In genomic region chr22:20748082-20748481, GRCh38 we compare ENCODE assay signal across 26 cellular contexts. TPM values are rescaled to one million over a fixed set of nuclear protein-coding genes. Genes with fewer than 3 reads are reported as not detected.
DNase-seq lines count a peak whose midpoint lies in the region; ATAC-seq and TF ChIP-seq lines count a peak whose summit lies in the region.
"Had no signal": no experiment of that assay in that cellular context is flagged by ENCODE, and none has a peak within 500 bp of the region (broad histone marks: within the 10 kb centered on the region; RNA-seq: fewer than 3 reads in every experiment).

No MANE protein-coding gene starts in this region.

- no peak overlapping the region for H3K4me3 ChIP-seq in upper lobe of left lung
- H3K4me3 ChIP-seq: body of pancreas, spleen, uterus had no signal

- no peak for TF ChIP-seq CTCF in upper lobe of left lung (IDR thresholded peaks at IDR 0.05)

- ATAC-seq in HG02798 (IDR thresholded peaks at IDR 0.05; ENCODE audit: poor library complexity, unreplicated experiment) (peak; percentile 27), T-helper 17 cell (no peak), upper lobe of left lung (ENCODE audit: low FRiP score in 2 of 2) (no peak)
- ATAC-seq: body of pancreas had no signal

- H3K36me3 ChIP-seq in upper lobe of left lung: peaks cover 17 to 97% (median 65%) of the 10 kb centered on the region in 4 donors
- H3K36me3 ChIP-seq: uterus had no signal

- no peaks in the 10 kb centered on the region for H3K27me3 ChIP-seq in layer of hippocampus (ENCODE audit: control insufficient read depth, insufficient read depth, low read length)
- no peaks in the 10 kb centered on the region for H3K27me3 ChIP-seq in upper lobe of left lung
- H3K27me3 ChIP-seq: body of pancreas, spleen, uterus had no signal

- peaks cover 7 to 36% (median 31%) of the 10 kb centered on the region in 4 donors for H3K4me1 ChIP-seq in upper lobe of left lung
- H3K4me1 ChIP-seq: body of pancreas, uterus had no signal

- H3K27me3 Mint-ChIP-seq in T-helper 17 cell: no peaks in the 10 kb centered on the region
- H3K27me3 Mint-ChIP-seq: CD4-positive, CD25-positive, alpha-beta regulatory T cell had no signal

- WGBS in upper lobe of left lung, 2 donors: 92 to 96% methylated on average over 4 to 7 of the region's 7 CpGs

- no peak overlapping the region for H3K4me3 Mint-ChIP-seq in T-helper 17 cell
- H3K4me3 Mint-ChIP-seq: CD4-positive, CD25-positive, alpha-beta regulatory T cell; neural crest cell had no signal

- DNase-seq in T-helper 17 cell: no peak
- no peak for DNase-seq in upper lobe of left lung
- DNase-seq in inferior parietal cortex (ENCODE audit: extremely low spot score): no peak
- DNase-seq in NOMO-1 treated with dmso at 0.1 percent for 144 hours (lab: John Stamatoyannopoulos, UW; ENCODE audit: unreplicated experiment): no peak
- no peak for DNase-seq in NCI-H345 treated with DMSO at 0.1 percent for 48 hours (lab: John Stamatoyannopoulos, UW; ENCODE audit: unreplicated experiment)
- DNase-seq: activated CD4-positive, alpha-beta T cell treated with anti-CD3 and anti-CD28 coated beads for 4 hours; activated CD8-positive, alpha-beta memory T cell treated with anti-CD3 and anti-CD28 coated beads for 24 hours; activated naive CD4-positive, alpha-beta T cell; body of pancreas; CD4-positive, CD25-positive, alpha-beta regulatory T cell; effector CD4-positive, alpha-beta T cell; NCI-H1105; NCI-H2029; NCI-H69; right cardiac atrium; spleen; substantia nigra; uterus had no signal

- peak overlapping the region; percentile 62 for H3K27ac ChIP-seq in layer of hippocampus (ENCODE audit: low read depth, low read length)
- H3K27ac ChIP-seq in upper lobe of left lung: peak overlapping the region in 3 of 4 donors; percentile 47 to 80 (median 61)
- H3K27ac ChIP-seq: body of pancreas had no signal

- no peaks in the 10 kb centered on the region for H3K9me3 ChIP-seq in T-helper 17 cell (ENCODE audit: control insufficient read depth, low read length, poor library complexity, severe bottlenecking)
- H3K9me3 ChIP-seq in upper lobe of left lung: no peaks in the 10 kb centered on the region
- H3K9me3 ChIP-seq: body of pancreas, spleen, uterus had no signal

- H3K36me3 Mint-ChIP-seq in T-helper 17 cell (ENCODE audit: low read depth): no peaks in the 10 kb centered on the region

- TF ChIP-seq POLR2A in upper lobe of left lung (IDR thresholded peaks at IDR 0.05): no peak

- no peak for TF ChIP-seq EP300 in upper lobe of left lung (IDR thresholded peaks at IDR 0.05)

- peaks cover 5% of the 10 kb centered on the region for H3K4me1 Mint-ChIP-seq in T-helper 17 cell

- H3K27ac Mint-ChIP-seq in T-helper 17 cell: peak overlapping the region; percentile 45

RNA-seq across cellular contexts. Expression of gene SERPIND1, which starts 25.8 kb away (rescaled TPM):
- total RNA-seq in T-helper 17 cell (not detected), upper lobe of left lung (1 to 10 TPM in 1 of 6 donors, under 1 TPM in 3, not detected in 2; 0.57 to 2.6 (median 0.76) TPM)
- total RNA-seq: body of pancreas; CD4-positive, CD25-positive, alpha-beta regulatory T cell; chondrocyte; H1; kidney epithelial cell; MCF 10A; neural crest cell; T-helper 1 cell treated with Interleukin-12 subunit alpha and Interleukin-12 subunit beta and Interleukin-4 antibody, amounts not matched to agents 30 ng/mL and 1 ng/mL, for 36 hours had no signal
